ENCODE assay signal across 21 cellular contexts in genomic region chr6:164370773-164371172, GRCh38.
"Had no signal": no experiment of that assay in that cellular context is flagged by ENCODE, and none has a peak within 500 bp of the region (broad histone marks: within the 10 kb centered on the region; RNA-seq: fewer than 3 reads in every experiment).

No MANE protein-coding gene starts in this region.

- ATAC-seq: activated naive CD4-positive, alpha-beta T cell treated with anti-CD3 and anti-CD28 coated beads, Interleukin-2, amount 50 U/mL, for 72 hours; activated T-helper 17 cell treated with anti-CD3 and anti-CD28 coated beads, Interleukin-2, amount 50 U/mL, for 72 hours; heart right ventricle; left lobe of liver; naive thymus-derived CD8-positive, alpha-beta T cell; sciatic nerve; WTC11 had no signal

- H3K4me3 ChIP-seq: coronary artery, heart right ventricle, lung, neural progenitor cell, smooth muscle cell, upper lobe of left lung had no signal

- DNase-seq: activated CD4-positive, alpha-beta T cell treated with anti-CD3 and anti-CD28 coated beads, Interleukin-2, amount 50 U/mL, for 4 hours; activated CD8-positive, alpha-beta memory T cell treated with anti-CD3 and anti-CD28 coated beads for 24 hours; activated CD8-positive, alpha-beta memory T cell treated with anti-CD3 and anti-CD28 coated beads, Interleukin-2, amount 50 U/mL, for 4 hours; activated T-cell treated with anti-CD3 and anti-CD28 coated beads, Interleukin-2, amount 50 U/mL, for 24 hours; aorta; heart right ventricle; naive thymus-derived CD8-positive, alpha-beta T cell; posterior cingulate gyrus; stimulated activated CD4-positive, alpha-beta T cell treated with anti-CD3 and anti-CD28 coated beads, Interleukin-2, amount 100 ng/mL, for 48 hours; stimulated activated naive CD4-positive, alpha-beta T cell; T1000; upper lobe of left lung had no signal

- H3K27ac ChIP-seq: coronary artery, heart right ventricle, neural progenitor cell, upper lobe of left lung had no signal
